Comparison of ENCODE assay signal across 1 cellular context in the genomic region with DNA sequence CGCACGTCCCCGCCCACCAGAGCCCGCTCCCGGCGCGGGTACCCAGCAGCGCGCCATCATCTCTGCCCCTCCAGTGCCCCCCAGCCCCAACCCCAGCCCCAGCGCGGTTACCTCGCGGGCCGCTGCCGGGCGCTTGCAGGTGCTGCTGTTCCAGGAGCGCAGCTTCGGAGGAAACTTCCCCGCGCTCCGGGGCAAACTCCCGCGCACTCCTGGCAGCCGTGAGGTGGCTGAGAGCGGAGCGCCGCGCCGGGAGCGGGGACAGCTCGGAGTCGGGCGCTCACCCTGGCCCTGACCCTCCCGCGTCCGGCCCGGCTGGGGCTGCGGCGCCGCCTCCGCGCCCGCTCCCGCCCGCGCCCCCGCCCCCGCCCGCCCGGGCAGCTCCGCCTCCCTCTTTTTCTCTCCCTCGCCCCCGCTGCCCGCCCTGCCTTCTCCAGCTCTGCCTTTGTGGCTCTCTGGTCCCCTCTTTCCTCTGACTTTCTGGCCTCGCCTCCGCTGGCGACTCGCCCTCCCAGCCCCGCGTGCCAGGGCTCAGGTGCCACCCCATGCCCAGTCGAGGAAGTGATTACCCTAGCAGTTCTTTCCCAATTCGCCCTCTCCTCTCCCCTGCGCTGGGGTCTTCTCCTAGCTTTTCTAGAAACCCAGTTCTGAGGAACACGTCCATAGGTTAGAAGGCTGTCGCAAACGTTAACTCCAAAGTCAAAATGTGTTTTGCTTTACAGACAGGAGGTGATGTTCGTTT.
A peak's percentile ranks its signal among the peaks of the same experiment; 100 is the strongest.
TF ChIP-seq lines count a peak whose summit lies in the region.

A gene with protein sequence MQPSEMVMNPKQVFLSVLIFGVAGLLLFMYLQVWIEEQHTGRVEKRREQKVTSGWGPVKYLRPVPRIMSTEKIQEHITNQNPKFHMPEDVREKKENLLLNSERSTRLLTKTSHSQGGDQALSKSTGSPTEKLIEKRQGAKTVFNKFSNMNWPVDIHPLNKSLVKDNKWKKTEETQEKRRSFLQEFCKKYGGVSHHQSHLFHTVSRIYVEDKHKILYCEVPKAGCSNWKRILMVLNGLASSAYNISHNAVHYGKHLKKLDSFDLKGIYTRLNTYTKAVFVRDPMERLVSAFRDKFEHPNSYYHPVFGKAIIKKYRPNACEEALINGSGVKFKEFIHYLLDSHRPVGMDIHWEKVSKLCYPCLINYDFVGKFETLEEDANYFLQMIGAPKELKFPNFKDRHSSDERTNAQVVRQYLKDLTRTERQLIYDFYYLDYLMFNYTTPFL (minus strand): TSS at position 284 of the 739 bp plus-strand sequence. CDS start 42,499 bp downstream, outside the sequence.

TF ChIP-seq in WTC11, 78 proteins besides CTCF, POLR2A, EP300 and RAD21 (continued from another document):
- TF ChIP-seq, protein P1, sequence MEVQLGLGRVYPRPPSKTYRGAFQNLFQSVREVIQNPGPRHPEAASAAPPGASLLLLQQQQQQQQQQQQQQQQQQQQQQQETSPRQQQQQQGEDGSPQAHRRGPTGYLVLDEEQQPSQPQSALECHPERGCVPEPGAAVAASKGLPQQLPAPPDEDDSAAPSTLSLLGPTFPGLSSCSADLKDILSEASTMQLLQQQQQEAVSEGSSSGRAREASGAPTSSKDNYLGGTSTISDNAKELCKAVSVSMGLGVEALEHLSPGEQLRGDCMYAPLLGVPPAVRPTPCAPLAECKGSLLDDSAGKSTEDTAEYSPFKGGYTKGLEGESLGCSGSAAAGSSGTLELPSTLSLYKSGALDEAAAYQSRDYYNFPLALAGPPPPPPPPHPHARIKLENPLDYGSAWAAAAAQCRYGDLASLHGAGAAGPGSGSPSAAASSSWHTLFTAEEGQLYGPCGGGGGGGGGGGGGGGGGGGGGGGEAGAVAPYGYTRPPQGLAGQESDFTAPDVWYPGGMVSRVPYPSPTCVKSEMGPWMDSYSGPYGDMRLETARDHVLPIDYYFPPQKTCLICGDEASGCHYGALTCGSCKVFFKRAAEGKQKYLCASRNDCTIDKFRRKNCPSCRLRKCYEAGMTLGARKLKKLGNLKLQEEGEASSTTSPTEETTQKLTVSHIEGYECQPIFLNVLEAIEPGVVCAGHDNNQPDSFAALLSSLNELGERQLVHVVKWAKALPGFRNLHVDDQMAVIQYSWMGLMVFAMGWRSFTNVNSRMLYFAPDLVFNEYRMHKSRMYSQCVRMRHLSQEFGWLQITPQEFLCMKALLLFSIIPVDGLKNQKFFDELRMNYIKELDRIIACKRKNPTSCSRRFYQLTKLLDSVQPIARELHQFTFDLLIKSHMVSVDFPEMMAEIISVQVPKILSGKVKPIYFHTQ (CRISPR knock-in tag; IDR thresholded peaks at IDR 0.05), result no peak
- TF ChIP-seq FOXP1 (CRISPR knock-in tag; IDR thresholded peaks at IDR 0.05; ENCODE audit: borderline replicate concordance), result 0 out of 2 replicates have a peak, but pooled peaks have one; percentile 42
- TF ChIP-seq, protein P2, sequence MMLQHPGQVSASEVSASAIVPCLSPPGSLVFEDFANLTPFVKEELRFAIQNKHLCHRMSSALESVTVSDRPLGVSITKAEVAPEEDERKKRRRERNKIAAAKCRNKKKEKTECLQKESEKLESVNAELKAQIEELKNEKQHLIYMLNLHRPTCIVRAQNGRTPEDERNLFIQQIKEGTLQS (CRISPR knock-in tag; conservative IDR thresholded peaks at IDR 0.05), result no peak
TF ChIP-seq in WTC11: peak in this region for 3.
